In genomic region chr19:8004001-8004400, GRCh38 we compare ENCODE assay signal across 9 cellular contexts. TPM values are rescaled to one million over a fixed set of nuclear protein-coding genes. Genes with fewer than 3 reads are reported as not detected.
DNase-seq lines count a peak whose midpoint lies in the region; ATAC-seq lines count a peak whose summit lies in the region.
"Had no signal": no experiment of that assay in that cellular context is flagged by ENCODE, and none has a peak within 500 bp of the region (broad histone marks: within the 10 kb centered on the region; RNA-seq: fewer than 3 reads in every experiment).

No MANE protein-coding gene starts in this region.

- peak overlapping the region; percentile 78 to 80 for H3K4me3 ChIP-seq in stomach smooth muscle (ENCODE audit: low read length in 2 of 2)

- ATAC-seq in activated CD8-positive, alpha-beta memory T cell treated with anti-CD3 and anti-CD28 coated beads, Interleukin-2, amount 10 ng/mL, durations not matched to agents 7 days and 5 days = no peak
- no peak for ATAC-seq in GM18502 (IDR thresholded peaks at IDR 0.05; ENCODE audit: poor library complexity, unreplicated experiment)
- ATAC-seq in HG03571 (IDR thresholded peaks at IDR 0.05; ENCODE audit: unreplicated experiment) = no peak

- intact Hi-C loops in activated T-helper 1 cell treated with anti-CD3 and anti-CD28 coated beads, Interleukin-12 subunit alpha, Interleukin-12 subunit beta, Interleukin-2, Interleukin-4 antibody, amounts not matched to agents 30 ng/mL and 10 ng/mL and 1 ng/mL, durations not matched to agents 14 hours and 24 hours and 36 hours (cut with micrococcal nuclease) = loop anchor here (5.0 kb wide), 1 partner anchor 318 kb away; the partner anchor contains the start of genes NDUFA7 and RPS28

- no peak overlapping the region for H3K27ac ChIP-seq in stomach smooth muscle (ENCODE audit: low read length)

- H3K9ac ChIP-seq in stomach smooth muscle (ENCODE audit: low read length in 2 of 2) = peak overlapping the region; percentile 66 to 78

- no peaks in the 10 kb centered on the region for H3K9me3 ChIP-seq in stomach smooth muscle (ENCODE audit: control insufficient read depth in 2 of 2, low read length in 2 of 2)

- H3K27ac Mint-ChIP-seq in activated CD8-positive, alpha-beta memory T cell treated with anti-CD3 and anti-CD28 coated beads, Interleukin-2, amount 10 ng/mL, durations not matched to agents 7 days and 5 days = peak overlapping the region; percentile 87
- H3K27ac Mint-ChIP-seq in activated T-helper 1 cell treated with anti-CD3 and anti-CD28 coated beads, Interleukin-12 subunit alpha, Interleukin-12 subunit beta, Interleukin-2, Interleukin-4 antibody, amounts not matched to agents 30 ng/mL and 10 ng/mL and 1 ng/mL, durations not matched to agents 14 hours and 24 hours and 36 hours = peak overlapping the region; percentile 94
- peak overlapping the region; percentile 87 to 96 (median 93) for H3K27ac Mint-ChIP-seq in immature natural killer cell

- no peak for DNase-seq in activated CD8-positive, alpha-beta memory T cell treated with anti-CD3 and anti-CD28 coated beads, Interleukin-2, amount 10 ng/mL, durations not matched to agents 7 days and 5 days
- no peak for DNase-seq in activated CD8-positive, alpha-beta memory T cell treated with anti-CD3 and anti-CD28 coated beads, Interleukin-2, amount 50 U/mL, for 48 hours
- DNase-seq in activated T-helper 1 cell treated with anti-CD3 and anti-CD28 coated beads, Interleukin-12 subunit alpha, Interleukin-12 subunit beta, Interleukin-2, Interleukin-4 antibody, amounts not matched to agents 30 ng/mL and 10 ng/mL and 1 ng/mL, durations not matched to agents 14 hours and 24 hours and 36 hours (ENCODE audit: low spot score) = no peak
- DNase-seq in immature natural killer cell (no peak), NCI-H1417 (lab: John Stamatoyannopoulos, UW) (no peak)
- DNase-seq: NCI-H526 had no signal

- H3K27me3 ChIP-seq in stomach smooth muscle (ENCODE audit: control insufficient read depth in 1 of 2, insufficient read depth in 2 of 2, low read length in 2 of 2) = no peaks in the 10 kb centered on the region

- peaks cover 46% of the 10 kb centered on the region for H3K4me1 ChIP-seq in stomach smooth muscle (ENCODE audit: control insufficient read depth, insufficient read depth, low read length)

- H3K9me3 Mint-ChIP-seq in activated CD8-positive, alpha-beta memory T cell treated with anti-CD3 and anti-CD28 coated beads, Interleukin-2, amount 10 ng/mL, durations not matched to agents 7 days and 5 days (ENCODE audit: low read depth) = no peaks in the 10 kb centered on the region
- H3K9me3 Mint-ChIP-seq in activated T-helper 1 cell treated with anti-CD3 and anti-CD28 coated beads, Interleukin-12 subunit alpha, Interleukin-12 subunit beta, Interleukin-2, Interleukin-4 antibody, amounts not matched to agents 30 ng/mL and 10 ng/mL and 1 ng/mL, durations not matched to agents 14 hours and 24 hours and 36 hours = no peaks in the 10 kb centered on the region
- no peaks in the 10 kb centered on the region for H3K9me3 Mint-ChIP-seq in immature natural killer cell

- H3K27me3 Mint-ChIP-seq in activated CD8-positive, alpha-beta memory T cell treated with anti-CD3 and anti-CD28 coated beads, Interleukin-2, amount 10 ng/mL, durations not matched to agents 7 days and 5 days = no peaks in the 10 kb centered on the region
- no peaks in the 10 kb centered on the region for H3K27me3 Mint-ChIP-seq in activated T-helper 1 cell treated with anti-CD3 and anti-CD28 coated beads, Interleukin-12 subunit alpha, Interleukin-12 subunit beta, Interleukin-2, Interleukin-4 antibody, amounts not matched to agents 30 ng/mL and 10 ng/mL and 1 ng/mL, durations not matched to agents 14 hours and 24 hours and 36 hours (ENCODE audit: insufficient read depth)
- H3K27me3 Mint-ChIP-seq in immature natural killer cell (ENCODE audit: low read depth in 3 of 3) = peaks cover 0 to 9% (median 9%) of the 10 kb centered on the region in 3 donors

- peaks cover 0 to 2% of the 10 kb centered on the region in 2 donors for H3K36me3 ChIP-seq in stomach smooth muscle (ENCODE audit: control insufficient read depth in 2 of 2, insufficient read depth in 2 of 2, low read length in 2 of 2)

- peak overlapping the region; percentile 93 for H3K4me3 Mint-ChIP-seq in activated CD8-positive, alpha-beta memory T cell treated with anti-CD3 and anti-CD28 coated beads, Interleukin-2, amount 10 ng/mL, durations not matched to agents 7 days and 5 days
- H3K4me3 Mint-ChIP-seq in activated T-helper 1 cell treated with anti-CD3 and anti-CD28 coated beads, Interleukin-12 subunit alpha, Interleukin-12 subunit beta, Interleukin-2, Interleukin-4 antibody, amounts not matched to agents 30 ng/mL and 10 ng/mL and 1 ng/mL, durations not matched to agents 14 hours and 24 hours and 36 hours = peak overlapping the region; percentile 99
- peak overlapping the region; percentile 86 to 97 (median 90) for H3K4me3 Mint-ChIP-seq in immature natural killer cell

- CTCF ChIA-PET in activated CD8-positive, alpha-beta memory T cell treated with anti-CD3 and anti-CD28 coated beads, Interleukin-2, amount 10 ng/mL, durations not matched to agents 7 days and 5 days (lab: Charles Lee) = interaction anchor here (0.6 to 6.8 kb wide), 6 partner anchors 8 to 60 kb away, joined by 3 to 74 read pairs (median 10); partner anchors contain the start of gene TIMM44

- peaks cover 7% of the 10 kb centered on the region for H3K36me3 Mint-ChIP-seq in activated CD8-positive, alpha-beta memory T cell treated with anti-CD3 and anti-CD28 coated beads, Interleukin-2, amount 10 ng/mL, durations not matched to agents 7 days and 5 days
- peaks cover 15% of the 10 kb centered on the region for H3K36me3 Mint-ChIP-seq in activated T-helper 1 cell treated with anti-CD3 and anti-CD28 coated beads, Interleukin-12 subunit alpha, Interleukin-12 subunit beta, Interleukin-2, Interleukin-4 antibody, amounts not matched to agents 30 ng/mL and 10 ng/mL and 1 ng/mL, durations not matched to agents 14 hours and 24 hours and 36 hours (ENCODE audit: low read depth)
- peaks cover 0 to 4% (median 0%) of the 10 kb centered on the region in 3 donors for H3K36me3 Mint-ChIP-seq in immature natural killer cell

- H3K4me1 Mint-ChIP-seq in activated CD8-positive, alpha-beta memory T cell treated with anti-CD3 and anti-CD28 coated beads, Interleukin-2, amount 10 ng/mL, durations not matched to agents 7 days and 5 days = peaks cover 43% of the 10 kb centered on the region
- peaks cover 34% of the 10 kb centered on the region for H3K4me1 Mint-ChIP-seq in activated T-helper 1 cell treated with anti-CD3 and anti-CD28 coated beads, Interleukin-12 subunit alpha, Interleukin-12 subunit beta, Interleukin-2, Interleukin-4 antibody, amounts not matched to agents 30 ng/mL and 10 ng/mL and 1 ng/mL, durations not matched to agents 14 hours and 24 hours and 36 hours (ENCODE audit: low read depth)
- H3K4me1 Mint-ChIP-seq in immature natural killer cell = peaks cover 43 to 49% of the 10 kb centered on the region in 2 donors

RNA-seq across cellular contexts. Expression of gene ELAVL1, which starts 1.4 kb away (rescaled TPM):
- 100 to 1,000 TPM; 119 to 150 TPM for total RNA-seq in activated CD8-positive, alpha-beta memory T cell treated with anti-CD3 and anti-CD28 coated beads, Interleukin-2, amount 10 ng/mL, durations not matched to agents 7 days and 5 days
- 182 and 186 TPM in 2 replicates for total RNA-seq in activated T-helper 1 cell treated with anti-CD3 and anti-CD28 coated beads, Interleukin-12 subunit alpha, Interleukin-12 subunit beta, Interleukin-2, Interleukin-4 antibody, amounts not matched to agents 30 ng/mL and 10 ng/mL and 1 ng/mL, durations not matched to agents 14 hours and 24 hours and 36 hours
- polyA plus RNA-seq in immature natural killer cell = 10 to 100 TPM; 48.9 to 62.0 (median 54.1) TPM

RNA-seq across cellular contexts. Expression of gene CCL25, which starts 48.6 kb away (rescaled TPM):
- not detected for total RNA-seq in activated CD8-positive, alpha-beta memory T cell treated with anti-CD3 and anti-CD28 coated beads, Interleukin-2, amount 10 ng/mL, durations not matched to agents 7 days and 5 days
- not detected in 2 replicates for total RNA-seq in activated T-helper 1 cell treated with anti-CD3 and anti-CD28 coated beads, Interleukin-12 subunit alpha, Interleukin-12 subunit beta, Interleukin-2, Interleukin-4 antibody, amounts not matched to agents 30 ng/mL and 10 ng/mL and 1 ng/mL, durations not matched to agents 14 hours and 24 hours and 36 hours
- 1 to 10 TPM in 1 of 3 donors, under 1 TPM in 1, not detected in 1; 0.57 to 1.1 TPM for polyA plus RNA-seq in immature natural killer cell
